23 cellular contexts compared by ENCODE assay signal in the genomic region with DNA sequence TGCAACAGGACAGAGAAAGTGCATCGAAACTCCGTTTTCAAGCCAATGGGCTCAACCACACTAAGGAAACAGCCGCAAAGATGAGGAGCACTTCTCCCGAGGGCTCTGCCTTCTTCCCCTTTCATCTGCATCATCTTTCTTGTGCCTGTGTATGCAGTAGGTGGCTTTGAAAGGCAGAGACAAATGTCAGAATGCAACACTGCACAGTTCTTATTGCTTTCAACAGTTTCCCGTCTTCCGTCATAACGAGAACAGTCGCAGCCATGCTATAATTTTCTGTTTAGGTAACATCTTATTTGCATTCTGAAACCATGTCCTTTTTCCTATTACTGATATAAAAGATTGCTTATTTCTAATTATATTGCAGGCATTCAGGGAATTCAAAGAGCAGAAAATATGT.
A peak's percentile ranks its signal among the peaks of the same experiment; 100 is the strongest.
DNase-seq lines count a peak whose midpoint lies in the region; ATAC-seq, FAIRE-seq and TF ChIP-seq lines count a peak whose summit lies in the region.
"Had no signal": no experiment of that assay in that cellular context is flagged by ENCODE, and none has a peak within 500 bp of the region (broad histone marks: within the 10 kb centered on the region; RNA-seq: fewer than 3 reads in every experiment).

No MANE protein-coding gene starts in this region.

- 1% methylated on average over 8 of the region's 8 CpGs for WGBS in GM12878 (ENCODE audit: insufficient coverage, insufficient replicate concordance, low lambda C conversion rate, missing lambda C conversion rate)

- no peaks in the 10 kb centered on the region for H3K4me1 ChIP-seq in GM12878 (ENCODE audit: control insufficient read depth, insufficient read depth, low read length)
- H3K4me1 ChIP-seq: BLaER1 had no signal

- H2AFZ ChIP-seq in GM12878 (ENCODE audit: control insufficient read depth, low read depth, low read length) = no peak overlapping the region
- H2AFZ ChIP-seq: GM23248 had no signal

- CTCF ChIA-PET in GM12878 (lab: Yijun Ruan, JAX) = no interaction called here

- DNase-seq in GM12865 (ENCODE audit: low read depth) = peak; percentile 54
- peak; percentile 45 for DNase-seq in MV-4-11 (lab: John Stamatoyannopoulos, UW)
- DNase-seq in GM12878 (ENCODE audit: low read depth, low spot score) = no peak
- DNase-seq in stimulated activated CD4-positive, alpha-beta T cell treated with anti-CD3 and anti-CD28 coated beads, Interleukin-2, amount 100 ng/mL, for 48 hours = no peak
- no peak for DNase-seq in T-helper 9 cell
- no peak for DNase-seq in stimulated activated naive CD8-positive, alpha-beta T cell treated with anti-CD3 and anti-CD28 coated beads, Interleukin-15, Interleukin-2, amounts not matched to agents 100 U/mL and 50 U/mL, for 24 hours
- DNase-seq: CD4-positive, alpha-beta T cell; CD8-positive, alpha-beta memory T cell; DMS 273 treated with DMSO at 0.1 percent for 48 hours; DMS79; EL; GDM1; H7 had no signal

- no peaks in the 10 kb centered on the region for H3K79me2 ChIP-seq in GM12878 (ENCODE audit: control insufficient read depth, insufficient read depth, low read length)

- H3K4me2 ChIP-seq in GM12878 (ENCODE audit: control insufficient read depth, insufficient read depth) = 0 out of 2 replicates have a peak overlapping the region, but pooled peaks have one; percentile 3
- H3K4me2 ChIP-seq: BLaER1 had no signal

- no peak overlapping the region for H3K4me3 ChIP-seq in GM12865 (ENCODE audit: low read depth, low read length)
- H3K4me3 ChIP-seq in GM12878 = no peak overlapping the region
- H3K4me3 ChIP-seq: BLaER1, GM23248 had no signal

- POLR2A ChIA-PET in GM12878 (lab: Charles Lee) = no interaction called here

- H3K36me3 ChIP-seq in GM12878 (ENCODE audit: control insufficient read depth in 2 of 2, insufficient read depth in 2 of 2, low read length in 1 of 2) = no peaks in the 10 kb centered on the region; a peak in 1 of 4 replicates

- RAD21 ChIA-PET in GM12878 (lab: Charles Lee; ENCODE audit: unreplicated experiment) = no interaction called here

- TF ChIP-seq CTCF in GM12865 (IDR thresholded peaks at IDR 0.05; ENCODE audit: insufficient read depth, low read depth, low read length, missing control alignments) = no peak
- TF ChIP-seq CTCF in GM12878 (IDR thresholded peaks at IDR 0.05 in 2 of 3, conservative IDR thresholded peaks at IDR 0.05 in 1 of 3; ENCODE audit: control insufficient read depth in 2 of 3, extremely low read depth in 1 of 3, insufficient read depth in 1 of 3, low read depth in 3 of 3, low read length in 3 of 3) = no peak

- BruUV-seq in GM12878 (replicated peaks; lab: Mats Ljungman, UMichigan) = no TSS peak

- TF ChIP-seq RAD21 in GM12878 (IDR thresholded peaks at IDR 0.05; ENCODE audit: insufficient read depth, low read depth, low read length) = no peak

- H4K20me1 ChIP-seq in GM12878 (ENCODE audit: control insufficient read depth, insufficient read depth) = no peaks in the 10 kb centered on the region
- H4K20me1 ChIP-seq: BLaER1 had no signal

- no peak overlapping the region for H3K9ac ChIP-seq in GM12878 (ENCODE audit: control insufficient read depth, insufficient read depth, low read length)
- H3K9ac ChIP-seq: BLaER1, GM23248 had no signal

- H3K27ac ChIP-seq in GM12878 (ENCODE audit: control insufficient read depth, insufficient read depth) = no peak overlapping the region
- H3K27ac ChIP-seq: 22Rv1, BLaER1, C4-2B had no signal

- ATAC-seq in HG02870 (IDR thresholded peaks at IDR 0.05; ENCODE audit: unreplicated experiment) (peak; percentile 59), GM12878 (no peak), SK-N-SH treated with all-trans-retinoic acid at 6 μM for 48 hours (no peak)
- ATAC-seq in stimulated activated naive CD8-positive, alpha-beta T cell treated with anti-CD3 and anti-CD28 coated beads, Interleukin-15, Interleukin-2, amounts not matched to agents 100 U/mL and 50 U/mL, for 24 hours = no peak

- TF ChIP-seq EP300 in GM12878 (IDR thresholded peaks at IDR 0.05; ENCODE audit: borderline replicate concordance in 1 of 2, control insufficient read depth in 1 of 2, low read depth in 2 of 2, low read length in 2 of 2) = no peak

- SMC1A ChIA-PET in GM12878 (lab: Charles Lee; ENCODE audit: uncharacterized antibody, unreplicated experiment) = no interaction called here

- peak; percentile 41 for FAIRE-seq in GM12878 (lab: Jason Lieb, UNC)
- FAIRE-seq: A204.1, D721Med, GM18507, H1 had no signal

- intact Hi-C loops in GM12878 (cut with micrococcal nuclease; ENCODE audit: unreplicated experiment) = no loop called here

- no peaks in the 10 kb centered on the region; the same call in 2 of the 3 replicates for H3K9me3 ChIP-seq in GM12878 (replicated peaks; ENCODE audit: control insufficient read depth, insufficient read depth, low read length)

- H3K27me3 ChIP-seq in GM12878 (replicated peaks in 1 of 2; ENCODE audit: control insufficient read depth in 2 of 2, insufficient read depth in 2 of 2, low read length in 1 of 2) = no peaks in the 10 kb centered on the region
- H3K27me3 ChIP-seq: BLaER1 had no signal

- TF ChIP-seq POLR2A in GM12878 (IDR thresholded peaks at IDR 0.05; ENCODE audit: low read depth, low read length) = no peak

- in situ Hi-C loops in GM12878 (cut with MboI) = no loop called here

TF ChIP-seq in GM12878, 131 proteins besides CTCF, POLR2A, EP300 and RAD21 (continues in another document):
- TF ChIP-seq MXI1 (IDR thresholded peaks at IDR 0.05; ENCODE audit: low read depth, low read length) (no peak), MAX (IDR thresholded peaks at IDR 0.05; ENCODE audit: low read depth, low read length) (no peak), JUNB (IDR thresholded peaks at IDR 0.05) (peak; percentile 44; the same call in 1 of the 2 replicates), ZBTB11 (CRISPR knock-in tag; IDR thresholded peaks at IDR 0.05) (no peak), IKZF2 (IDR thresholded peaks at IDR 0.05) (no peak)

TF ChIP-seq in SK-N-SH treated with all-trans-retinoic acid at 6 μM for 48 hours, 23 proteins besides CTCF, POLR2A, EP300 and RAD21:
- TF ChIP-seq, protein P1, sequence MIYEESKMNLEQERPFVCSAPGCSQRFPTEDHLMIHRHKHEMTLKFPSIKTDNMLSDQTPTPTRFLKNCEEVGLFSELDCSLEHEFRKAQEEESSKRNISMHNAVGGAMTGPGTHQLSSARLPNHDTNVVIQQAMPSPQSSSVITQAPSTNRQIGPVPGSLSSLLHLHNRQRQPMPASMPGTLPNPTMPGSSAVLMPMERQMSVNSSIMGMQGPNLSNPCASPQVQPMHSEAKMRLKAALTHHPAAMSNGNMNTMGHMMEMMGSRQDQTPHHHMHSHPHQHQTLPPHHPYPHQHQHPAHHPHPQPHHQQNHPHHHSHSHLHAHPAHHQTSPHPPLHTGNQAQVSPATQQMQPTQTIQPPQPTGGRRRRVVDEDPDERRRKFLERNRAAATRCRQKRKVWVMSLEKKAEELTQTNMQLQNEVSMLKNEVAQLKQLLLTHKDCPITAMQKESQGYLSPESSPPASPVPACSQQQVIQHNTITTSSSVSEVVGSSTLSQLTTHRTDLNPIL (CRISPR knock-in tag; IDR thresholded peaks at IDR 0.05; ENCODE audit: low read depth) = no peak
- TF ChIP-seq, protein P2, sequence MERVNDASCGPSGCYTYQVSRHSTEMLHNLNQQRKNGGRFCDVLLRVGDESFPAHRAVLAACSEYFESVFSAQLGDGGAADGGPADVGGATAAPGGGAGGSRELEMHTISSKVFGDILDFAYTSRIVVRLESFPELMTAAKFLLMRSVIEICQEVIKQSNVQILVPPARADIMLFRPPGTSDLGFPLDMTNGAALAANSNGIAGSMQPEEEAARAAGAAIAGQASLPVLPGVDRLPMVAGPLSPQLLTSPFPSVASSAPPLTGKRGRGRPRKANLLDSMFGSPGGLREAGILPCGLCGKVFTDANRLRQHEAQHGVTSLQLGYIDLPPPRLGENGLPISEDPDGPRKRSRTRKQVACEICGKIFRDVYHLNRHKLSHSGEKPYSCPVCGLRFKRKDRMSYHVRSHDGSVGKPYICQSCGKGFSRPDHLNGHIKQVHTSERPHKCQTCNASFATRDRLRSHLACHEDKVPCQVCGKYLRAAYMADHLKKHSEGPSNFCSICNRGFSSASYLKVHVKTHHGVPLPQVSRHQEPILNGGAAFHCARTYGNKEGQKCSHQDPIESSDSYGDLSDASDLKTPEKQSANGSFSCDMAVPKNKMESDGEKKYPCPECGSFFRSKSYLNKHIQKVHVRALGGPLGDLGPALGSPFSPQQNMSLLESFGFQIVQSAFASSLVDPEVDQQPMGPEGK (CRISPR knock-in tag; IDR thresholded peaks at IDR 0.05; ENCODE audit: borderline replicate concordance) = no peak
- TF ChIP-seq TOX (CRISPR knock-in tag; IDR thresholded peaks at IDR 0.05; ENCODE audit: borderline replicate concordance) (no peak), OSR1 (CRISPR knock-in tag; IDR thresholded peaks at IDR 0.05) (no peak), ZNF565 (CRISPR knock-in tag; conservative IDR thresholded peaks at IDR 0.05; ENCODE audit: low read depth) (no peak), BACH2 (CRISPR knock-in tag; IDR thresholded peaks at IDR 0.05; ENCODE audit: borderline replicate concordance) (no peak), ESRRG (CRISPR knock-in tag; IDR thresholded peaks at IDR 0.05) (no peak)

Comparison
In these comparisons a context has a peak if more than half of its experiments do, and no peak if none do; other contexts are left out.
1. DNase-seq: peak in GM12865 (single experiment) and MV-4-11 (single experiment); none in GM12878 (single experiment), stimulated activated CD4-positive, alpha-beta T cell treated with anti-CD3 and anti-CD28 coated beads, Interleukin-2, amount 100 ng/mL, for 48 hours (0 of 2), T-helper 9 cell (single experiment) and stimulated activated naive CD8-positive, alpha-beta T cell treated with anti-CD3 and anti-CD28 coated beads, Interleukin-15, Interleukin-2, amounts not matched to agents 100 U/mL and 50 U/mL, for 24 hours (single experiment).